Comparison of ENCODE assay signal across 8 cellular contexts in the genomic region with DNA sequence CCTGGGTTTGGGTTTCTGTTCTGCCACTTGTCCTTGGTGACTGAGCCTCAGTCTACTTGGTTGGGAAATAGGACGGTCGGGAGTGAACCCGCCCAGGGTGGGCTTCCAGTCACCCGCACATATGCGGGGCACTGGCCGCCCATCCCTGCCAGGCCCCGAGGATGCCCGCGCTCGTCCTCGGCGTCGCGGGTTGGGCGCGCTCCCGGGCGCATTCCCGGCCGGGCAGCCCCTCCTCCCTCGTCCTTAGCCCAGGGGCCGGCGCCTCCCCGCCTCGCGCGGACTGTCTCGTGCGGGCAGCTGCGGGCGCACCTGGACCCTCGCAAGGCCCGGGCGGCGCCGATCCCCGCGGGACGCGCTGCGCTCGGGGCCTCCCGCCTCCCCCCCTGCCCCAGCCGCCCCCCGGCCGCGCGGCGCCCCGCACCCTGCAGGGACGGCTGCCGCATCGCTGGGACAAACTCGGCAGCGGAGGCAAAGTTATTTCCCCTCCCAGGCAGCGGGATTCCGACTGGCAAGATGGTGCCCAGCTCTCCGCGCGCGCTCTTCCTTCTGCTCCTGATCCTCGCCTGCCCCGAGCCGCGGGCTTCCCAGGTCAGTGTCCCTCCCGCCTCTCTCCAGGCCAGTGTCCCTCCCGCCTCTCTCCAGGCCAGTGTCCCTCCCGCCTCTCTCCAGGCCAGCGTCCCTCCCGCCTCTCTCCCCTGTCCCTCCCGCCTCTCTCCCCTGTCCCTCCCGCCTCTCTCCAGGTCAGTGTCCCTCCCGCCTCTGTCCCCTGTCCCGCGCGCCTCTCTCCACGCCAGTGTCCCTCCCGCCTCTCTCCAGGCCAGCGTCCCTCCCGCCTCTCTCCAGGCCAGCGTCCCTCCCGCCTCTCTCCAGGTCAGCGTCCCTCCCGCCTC. TPM values are rescaled to one million over a fixed set of nuclear protein-coding genes. Genes with fewer than 3 reads are reported as not detected.
DNase-seq lines count a peak whose midpoint lies in the region; ATAC-seq, FAIRE-seq and TF ChIP-seq lines count a peak whose summit lies in the region.

A gene with protein sequence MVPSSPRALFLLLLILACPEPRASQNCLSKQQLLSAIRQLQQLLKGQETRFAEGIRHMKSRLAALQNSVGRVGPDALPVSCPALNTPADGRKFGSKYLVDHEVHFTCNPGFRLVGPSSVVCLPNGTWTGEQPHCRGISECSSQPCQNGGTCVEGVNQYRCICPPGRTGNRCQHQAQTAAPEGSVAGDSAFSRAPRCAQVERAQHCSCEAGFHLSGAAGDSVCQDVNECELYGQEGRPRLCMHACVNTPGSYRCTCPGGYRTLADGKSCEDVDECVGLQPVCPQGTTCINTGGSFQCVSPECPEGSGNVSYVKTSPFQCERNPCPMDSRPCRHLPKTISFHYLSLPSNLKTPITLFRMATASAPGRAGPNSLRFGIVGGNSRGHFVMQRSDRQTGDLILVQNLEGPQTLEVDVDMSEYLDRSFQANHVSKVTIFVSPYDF (plus strand): TSS at position 243 of the 890 bp plus-strand sequence. CDS start 271 bp downstream, at position 514.

- peaks cover 31% of the 10 kb centered on the region for H3K27me3 Mint-ChIP-seq in activated T-cell treated with anti-CD3 and anti-CD28 coated beads, Interleukin-2, amount 50 U/mL, for 4 hours (ENCODE audit: low read depth)

- H3K36me3 ChIP-seq in pancreas: no peaks in the 10 kb centered on the region

- H3K27me3 ChIP-seq in pancreas: no peaks in the 10 kb centered on the region

- TF ChIP-seq CTCF in fibroblast of mammary gland (conservative IDR thresholded peaks at IDR 0.05; ENCODE audit: control insufficient read depth, insufficient read depth, low read depth, low read length): no peak
- no peak for TF ChIP-seq CTCF in pancreas (IDR thresholded peaks at IDR 0.05)

- ATAC-seq in activated T-cell treated with anti-CD3 and anti-CD28 coated beads, Interleukin-2, amount 50 U/mL, for 4 hours: peak; percentile 46 to 55
- ATAC-seq in pancreas: peak; percentile 21 to 72 (median 60)

- no peaks in the 10 kb centered on the region for H3K36me3 Mint-ChIP-seq in activated T-cell treated with anti-CD3 and anti-CD28 coated beads, Interleukin-2, amount 50 U/mL, for 4 hours (ENCODE audit: insufficient read depth)

- peaks cover 2% of the 10 kb centered on the region for H3K4me1 Mint-ChIP-seq in activated T-cell treated with anti-CD3 and anti-CD28 coated beads, Interleukin-2, amount 50 U/mL, for 4 hours (ENCODE audit: low read depth)

- peaks cover 1% of the 10 kb centered on the region for H3K9me3 Mint-ChIP-seq in activated T-cell treated with anti-CD3 and anti-CD28 coated beads, Interleukin-2, amount 50 U/mL, for 4 hours

- peak within 1 kb of the TSS; percentile 52 for H3K4me3 ChIP-seq in fibroblast of mammary gland (ENCODE audit: control insufficient read depth, low read depth, low read length)
- H3K4me3 ChIP-seq in pancreas: peak within 1 kb of the TSS; percentile 10 to 54 (median 38)

- H3K9me3 ChIP-seq in pancreas: no peaks in the 10 kb centered on the region

- no peak for DNase-seq in activated T-cell treated with anti-CD3 and anti-CD28 coated beads, Interleukin-2, amount 50 U/mL, for 4 hours
- DNase-seq in activated T-cell treated with anti-CD3 and anti-CD28 coated beads, Interleukin-2, amount 50 U/mL, for 1 hour: no peak
- no peak for DNase-seq in fibroblast of mammary gland (ENCODE audit: low read depth)
- DNase-seq in pancreas: peak in 1 of 6 donors; percentile 69
- DNase-seq in DMS153 (lab: John Stamatoyannopoulos, UW): no peak
- no peak for DNase-seq in amygdala (lab: John Stamatoyannopoulos, UW)
- DNase-seq in epidermal melanocyte (ENCODE audit: insufficient read length, low spot score): no peak

- H3K4me1 ChIP-seq in pancreas: no peaks in the 10 kb centered on the region

- H3K4me3 Mint-ChIP-seq in activated T-cell treated with anti-CD3 and anti-CD28 coated beads, Interleukin-2, amount 50 U/mL, for 4 hours: peak within 1 kb of the TSS; percentile 70

- FAIRE-seq in pancreas (lab: Jason Lieb, UNC): no peak

- 0 to 1% methylated on average over 36 to 84 of the region's 84 CpGs for WGBS in pancreas, 2 donors

- no peak within 1 kb of the TSS for H3K27ac ChIP-seq in pancreas

- intact Hi-C loops in T-helper 1 cell treated with Interleukin-12 subunit alpha and Interleukin-12 subunit beta and Interleukin-4 antibody, amounts not matched to agents 30 ng/mL and 1 ng/mL, for 36 hours (cut with micrococcal nuclease): no loop called here
- intact Hi-C loops in pancreas (cut with DNase I): no loop called here

RNA-seq across cellular contexts. Expression of the gene that starts here (rescaled TPM):
- total RNA-seq in activated T-cell treated with anti-CD3 and anti-CD28 coated beads, Interleukin-2, amount 50 U/mL, for 4 hours: 10 to 100 TPM; 21.8 to 24.3 (median 23.4) TPM
- total RNA-seq in T-helper 1 cell treated with Interleukin-12 subunit alpha and Interleukin-12 subunit beta and Interleukin-4 antibody, amounts not matched to agents 30 ng/mL and 1 ng/mL, for 36 hours: 14.3 and 14.7 TPM in 2 replicates
- total RNA-seq in pancreas: 1 to 10 TPM in 1 of 6 donors, under 1 TPM in 5; 0.51 to 1.8 (median 0.76) TPM
- 1 to 10 TPM; 1.0 to 2.8 TPM for polyA plus RNA-seq in pancreas
